Comparison of ENCODE assay signal across 8 cellular contexts in the genomic region with DNA sequence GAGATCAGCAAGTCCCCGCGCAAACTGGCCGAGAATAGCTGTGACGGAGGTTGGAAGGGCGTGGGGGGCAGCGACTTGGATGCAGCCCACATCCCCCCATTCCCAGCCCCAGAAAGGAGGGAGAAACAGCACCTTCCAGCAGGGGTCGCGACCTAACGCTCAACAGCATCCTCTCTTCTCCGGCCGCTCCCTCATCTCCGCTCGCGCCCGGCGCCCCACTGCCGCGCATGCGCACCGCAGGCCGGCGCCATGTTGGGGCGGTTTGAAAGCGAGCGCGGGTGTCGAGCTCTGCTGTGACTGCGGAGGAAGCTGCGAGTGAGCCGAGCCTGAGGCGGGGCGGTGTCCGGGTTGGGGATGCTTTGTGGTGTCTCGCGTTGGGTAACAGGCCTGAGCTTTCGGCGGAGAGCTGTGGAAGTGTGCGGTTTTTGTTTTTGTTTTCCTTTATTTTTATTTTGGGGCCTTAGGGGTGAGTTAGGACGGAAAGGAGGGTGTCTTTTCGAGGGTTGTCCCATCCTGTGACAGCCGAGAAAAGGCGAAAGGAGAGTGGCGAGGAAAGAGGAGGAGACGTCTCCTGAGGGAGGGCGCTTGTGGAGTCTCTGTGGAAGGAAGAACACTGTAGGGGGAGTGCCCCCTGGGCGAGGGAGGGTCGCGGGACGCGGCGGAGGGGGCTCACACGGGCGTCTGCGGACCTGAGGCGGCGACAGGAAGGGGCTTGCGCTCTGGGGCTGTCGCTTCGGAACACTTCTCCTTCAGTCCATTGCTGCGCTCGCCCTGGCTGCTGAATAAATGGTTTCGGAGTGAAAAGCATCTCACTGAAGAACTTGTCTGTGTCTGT. TPM values are rescaled to one million over a fixed set of nuclear protein-coding genes. Genes with fewer than 3 reads are reported as not detected.
DNase-seq lines count a peak whose midpoint lies in the region; ATAC-seq lines count a peak whose summit lies in the region.

TSS of gene C18orf54 (plus strand) at position 247 of the 835 bp plus-strand sequence. CDS start 2,667 bp downstream, outside the sequence.
A gene with protein sequence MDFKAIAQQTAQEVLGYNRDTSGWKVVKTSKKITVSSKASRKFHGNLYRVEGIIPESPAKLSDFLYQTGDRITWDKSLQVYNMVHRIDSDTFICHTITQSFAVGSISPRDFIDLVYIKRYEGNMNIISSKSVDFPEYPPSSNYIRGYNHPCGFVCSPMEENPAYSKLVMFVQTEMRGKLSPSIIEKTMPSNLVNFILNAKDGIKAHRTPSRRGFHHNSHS (minus strand): TSS at position 199 of the 835 bp plus-strand sequence. CDS start 3,285 bp downstream, outside the sequence.

- no peaks in the 10 kb centered on the region for H3K9me3 ChIP-seq in HUES48 (ENCODE audit: control insufficient read depth, insufficient read depth, low read length)
- H3K9me3 ChIP-seq in mononuclear cell (ENCODE audit: low read depth, low read length): no peaks in the 10 kb centered on the region

- peak within 1 kb of the TSS; percentile 91 for H3K4me3 ChIP-seq in HUES48 (ENCODE audit: low read depth, low read length)
- peak within 1 kb of the TSS; percentile 74 for H3K4me3 ChIP-seq in mononuclear cell (ENCODE audit: low read length)

- H3K36me3 ChIP-seq in HUES48 (ENCODE audit: control insufficient read depth, insufficient read depth, low read length): peaks cover 25% of the 10 kb centered on the region

- DNase-seq in DMS 273 (lab: John Stamatoyannopoulos, UW; ENCODE audit: unreplicated experiment): peak; percentile 96
- peak; percentile 92 for DNase-seq in NOMO-1 treated with dmso at 0.1 percent for 144 hours (lab: John Stamatoyannopoulos, UW; ENCODE audit: unreplicated experiment)
- DNase-seq in activated CD8-positive, alpha-beta memory T cell treated with anti-CD3 and anti-CD28 coated beads, Interleukin-2, amount 50 U/mL, for 24 hours (ENCODE audit: extremely low read depth): peak; percentile 70
- peak; percentile 86 for DNase-seq in epidermal melanocyte (ENCODE audit: insufficient read length, low spot score)
- DNase-seq in stimulated activated CD8-positive, alpha-beta memory T cell treated with anti-CD3 and anti-CD28 coated beads, Interleukin-2, amount 100 ng/mL, for 48 hours (ENCODE audit: low read depth in 2 of 2): peak; percentile 77 to 78

- H3K4me1 ChIP-seq in HUES48 (ENCODE audit: control insufficient read depth, insufficient read depth, low read length) (peaks cover 19% of the 10 kb centered on the region), mononuclear cell (ENCODE audit: insufficient read depth, low read length) (peaks cover 11% of the 10 kb centered on the region)

- peak within 1 kb of the TSS; percentile 59 for H3K9ac ChIP-seq in HUES48 (ENCODE audit: low read depth, low read length)

- no peaks in the 10 kb centered on the region for H3K27me3 ChIP-seq in HUES48 (ENCODE audit: control insufficient read depth, insufficient read depth, low read length)
- no peaks in the 10 kb centered on the region for H3K27me3 ChIP-seq in mononuclear cell (ENCODE audit: insufficient read depth, low read length)

- peak; percentile 95 for ATAC-seq in GM21423 (IDR thresholded peaks at IDR 0.05; ENCODE audit: unreplicated experiment)

- H3K27ac ChIP-seq in HUES48 (ENCODE audit: low read depth, low read length): peak within 1 kb of the TSS; percentile 80

RNA-seq across cellular contexts. Expression of gene C18orf54, which starts in this region (rescaled TPM):
- total RNA-seq in mononuclear cell: 0.42 TPM

RNA-seq across cellular contexts. Expression of the second gene that starts in this region (rescaled TPM):
- not detected for total RNA-seq in mononuclear cell

Comparison
In these comparisons a context has a peak if more than half of its experiments do, and no peak if none do; other contexts are left out.
1. Peak in every context shown above with its lines: DNase-seq, ATAC-seq, H3K4me3 ChIP-seq and H3K27ac ChIP-seq.